ENCODE assay signal across 24 cellular contexts in the genomic region with DNA sequence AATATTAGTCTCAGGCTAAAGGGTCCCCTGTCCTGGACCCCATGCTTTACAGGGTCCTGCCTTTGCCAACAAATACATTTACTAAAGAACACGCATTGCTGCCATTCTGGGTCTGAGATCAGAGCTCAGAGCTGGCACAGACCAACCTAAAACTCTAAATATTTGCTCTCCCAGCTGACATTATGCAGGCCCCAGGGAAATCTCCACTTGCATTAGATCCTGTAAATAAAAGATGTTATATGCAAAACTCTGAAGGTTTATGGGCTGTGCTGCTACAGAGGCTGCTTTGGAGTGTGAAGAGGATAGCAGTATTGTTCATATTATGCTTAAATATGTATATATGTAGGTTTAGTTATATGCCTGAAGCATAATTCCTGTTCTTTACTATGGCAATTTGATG. TPM values are rescaled to one million over a fixed set of nuclear protein-coding genes. Genes with fewer than 3 reads are reported as not detected.
"Had no signal": no experiment of that assay in that cellular context is flagged by ENCODE, and none has a peak within 500 bp of the region (broad histone marks: within the 10 kb centered on the region; RNA-seq: fewer than 3 reads in every experiment).

No MANE protein-coding gene starts in this region.

- DNase-seq: KBM-7, MV-4-11, NCI-H1048, NCI-H1105, NCI-H1417, NCI-H1436 treated with DMSO at 0.1 percent for 48 hours, NCI-H1694, NCI-H187 treated with DMSO at 0.1 percent for 48 hours, NCI-H2029 treated with DMSO at 0.1 percent for 48 hours, NCI-H2171 treated with DMSO at 0.1 percent for 48 hours, NCI-H345, NCI-H446 treated with DMSO at 0.1 percent for 48 hours, NCI-H510A treated with DMSO at 0.1 percent for 48 hours, NCI-H69, NCI-H774, PC-3, SHP77, SK-N-SH, SW 1271 had no signal

- H3K9me2 ChIP-seq: SK-N-SH had no signal

- H3K27ac ChIP-seq: RWPE1 had no signal

- H3K4me2 ChIP-seq: SK-N-SH had no signal

- ATAC-seq: Panc1, PC-3 had no signal

- H3K9me3 ChIP-seq: SK-N-SH had no signal

RNA-seq across cellular contexts. Expression of gene RANBP3L, which starts 35.9 kb away (rescaled TPM):
- total RNA-seq: HT-29, MCF 10A, PC-3, SK-MEL-5 had no signal
- polyA plus RNA-seq: SK-N-SH had no signal
